29 cellular contexts compared by ENCODE assay signal in genomic region chrX:115348440-115349225, GRCh38. TPM values are rescaled to one million over a fixed set of nuclear protein-coding genes. Genes with fewer than 3 reads are reported as not detected.
"Had no signal": no experiment of that assay in that cellular context is flagged by ENCODE, and none has a peak within 500 bp of the region (broad histone marks: within the 10 kb centered on the region; RNA-seq: fewer than 3 reads in every experiment).

No MANE protein-coding gene starts in this region.

- H3K36me3 ChIP-seq: brain microvascular endothelial cell, cardiac muscle cell, SJSA1 had no signal

- DNase-seq: activated CD4-positive, alpha-beta T cell treated with anti-CD3 and anti-CD28 coated beads for 48 hours; activated CD4-positive, alpha-beta T cell treated with anti-CD3 and anti-CD28 coated beads, Interleukin-2, amount 50 U/mL, for 4 hours; activated CD4-positive, CD25-positive, alpha-beta regulatory T cell treated with anti-CD3 and anti-CD28 coated beads, Interleukin-2, amount 50 U/mL, for 72 hours; activated CD8-positive, alpha-beta memory T cell treated with anti-CD3 and anti-CD28 coated beads, Interleukin-2, amount 50 U/mL, for 48 hours; activated CD8-positive, alpha-beta T cell treated with anti-CD3 and anti-CD28 coated beads, Interleukin-2, amount 10 ng/mL, durations not matched to agents 7 days and 5 days; activated naive CD4-positive, alpha-beta T cell; activated T-cell treated with anti-CD3 and anti-CD28 coated beads, Interleukin-2, amount 50 U/mL, for 1 hour; aorta; brain microvascular endothelial cell; NCI-H1092; NCI-H1417; NCI-H1694; NCI-H2029; NCI-H2107; NCI-H2171 treated with DMSO at 0.1 percent for 48 hours; NCI-H226; NCI-H526; NCI-H82; OCI-M1; Right ventricle myocardium superior had no signal

- H3K4me3 Mint-ChIP-seq: activated CD8-positive, alpha-beta T cell treated with anti-CD3 and anti-CD28 coated beads, Interleukin-2, amount 10 ng/mL, durations not matched to agents 7 days and 5 days; activated naive CD4-positive, alpha-beta T cell treated with anti-CD3 and anti-CD28 coated beads, Interleukin-2, amount 50 U/mL, for 24 hours; T-helper 1 cell treated with Interleukin-12 subunit alpha and Interleukin-12 subunit beta and Interleukin-4 antibody, amounts not matched to agents 30 μg/mL and 1 μg/mL, for 36 hours had no signal

- H3K27ac ChIP-seq: brain microvascular endothelial cell, cardiac muscle cell, KMS-11, RWPE1, SJSA1 had no signal

- H3K4me1 Mint-ChIP-seq: activated naive CD4-positive, alpha-beta T cell treated with anti-CD3 and anti-CD28 coated beads, Interleukin-2, amount 50 U/mL, for 24 hours had no signal

- H3K27me3 ChIP-seq: brain microvascular endothelial cell, cardiac muscle cell, SJSA1 had no signal

- H3K36me3 Mint-ChIP-seq: activated naive CD4-positive, alpha-beta T cell treated with anti-CD3 and anti-CD28 coated beads, Interleukin-2, amount 50 U/mL, for 24 hours had no signal

- ATAC-seq: activated CD8-positive, alpha-beta T cell treated with anti-CD3 and anti-CD28 coated beads, Interleukin-2, amount 10 ng/mL, durations not matched to agents 7 days and 5 days; Panc1 had no signal

- H3K4me3 ChIP-seq: cardiac muscle cell, SJSA1 had no signal

- H3K9me3 Mint-ChIP-seq: activated naive CD4-positive, alpha-beta T cell treated with anti-CD3 and anti-CD28 coated beads, Interleukin-2, amount 50 U/mL, for 24 hours; T-helper 1 cell treated with Interleukin-12 subunit alpha and Interleukin-12 subunit beta and Interleukin-4 antibody, amounts not matched to agents 30 μg/mL and 1 μg/mL, for 36 hours had no signal

- H3K27me3 Mint-ChIP-seq: activated naive CD4-positive, alpha-beta T cell treated with anti-CD3 and anti-CD28 coated beads, Interleukin-2, amount 50 U/mL, for 24 hours had no signal

- H3K9me3 ChIP-seq: SJSA1 had no signal

- H3K27ac Mint-ChIP-seq: activated CD8-positive, alpha-beta T cell treated with anti-CD3 and anti-CD28 coated beads, Interleukin-2, amount 10 ng/mL, durations not matched to agents 7 days and 5 days; activated naive CD4-positive, alpha-beta T cell treated with anti-CD3 and anti-CD28 coated beads, Interleukin-2, amount 50 U/mL, for 24 hours; T-helper 1 cell treated with Interleukin-12 subunit alpha and Interleukin-12 subunit beta and Interleukin-4 antibody, amounts not matched to agents 30 μg/mL and 1 μg/mL, for 36 hours had no signal

RNA-seq across cellular contexts. Expression of gene LUZP4, which starts 59.1 kb away (rescaled TPM):
- total RNA-seq: activated CD8-positive, alpha-beta T cell treated with anti-CD3 and anti-CD28 coated beads, Interleukin-2, amount 10 ng/mL, durations not matched to agents 7 days and 5 days; aorta; cardiac muscle cell; MCF 10A; NCI-H460; Right ventricle myocardium superior; SJSA1 had no signal
- polyA plus RNA-seq: aorta, cardiac muscle cell had no signal
